ENCODE assay signal across 11 cellular contexts in genomic region chrX:74449322-74449936, GRCh38. TPM values are rescaled to one million over a fixed set of nuclear protein-coding genes. Genes with fewer than 3 reads are reported as not detected.
DNase-seq lines count a peak whose midpoint lies in the region; ATAC-seq and TF ChIP-seq lines count a peak whose summit lies in the region.
"Had no signal": no experiment of that assay in that cellular context is flagged by ENCODE, and none has a peak within 500 bp of the region (broad histone marks: within the 10 kb centered on the region; RNA-seq: fewer than 3 reads in every experiment).

No MANE protein-coding gene starts in this region.

- H3K27ac ChIP-seq in right atrium auricular region, result no peak overlapping the region

- no peak overlapping the region for H3K4me3 Mint-ChIP-seq in stimulated activated naive CD8-positive, alpha-beta T cell treated with anti-CD3 and anti-CD28 coated beads, Interleukin-15, amount 100 ng/mL, for 72 hours
- H3K4me3 Mint-ChIP-seq: brain had no signal

- H3K27me3 ChIP-seq in right atrium auricular region, result no peaks in the 10 kb centered on the region

- H3K4me1 Mint-ChIP-seq in stimulated activated naive CD8-positive, alpha-beta T cell treated with anti-CD3 and anti-CD28 coated beads, Interleukin-15, amount 100 ng/mL, for 72 hours, result peaks cover 16% of the 10 kb centered on the region

- H3K4me1 ChIP-seq in right atrium auricular region, result no peaks in the 10 kb centered on the region

- H3K27me3 Mint-ChIP-seq in stimulated activated naive CD8-positive, alpha-beta T cell treated with anti-CD3 and anti-CD28 coated beads, Interleukin-15, amount 100 ng/mL, for 72 hours, result no peaks in the 10 kb centered on the region
- H3K27me3 Mint-ChIP-seq: brain had no signal

- no peaks in the 10 kb centered on the region for H3K36me3 ChIP-seq in right atrium auricular region

- H3K27ac Mint-ChIP-seq in stimulated activated naive CD8-positive, alpha-beta T cell treated with anti-CD3 and anti-CD28 coated beads, Interleukin-15, amount 100 ng/mL, for 72 hours, result no peak overlapping the region
- H3K27ac Mint-ChIP-seq: brain had no signal

- DNase-seq in stimulated activated naive CD8-positive, alpha-beta T cell treated with anti-CD3 and anti-CD28 coated beads, Interleukin-15, Interleukin-2, amounts not matched to agents 100 U/mL and 50 U/mL, for 24 hours, result peak; percentile 31
- no peak for DNase-seq in stimulated activated naive CD8-positive, alpha-beta T cell treated with anti-CD3 and anti-CD28 coated beads, Interleukin-15, amount 100 ng/mL, for 72 hours
- DNase-seq in T-helper 22 cell (ENCODE audit: low read depth), result peak; percentile 30
- DNase-seq in effector CD8-positive, alpha-beta T cell (lab: John Stamatoyannopoulos, UW), result peak; percentile 1
- DNase-seq in NCI-H1694 treated with DMSO at 0.1 percent for 48 hours (lab: John Stamatoyannopoulos, UW), result no peak
- DNase-seq in right atrium auricular region (ENCODE audit: low spot score), result no peak
- DNase-seq: COR-L47, MM.1S had no signal

- no peak for ATAC-seq in stimulated activated naive CD8-positive, alpha-beta T cell treated with anti-CD3 and anti-CD28 coated beads, Interleukin-15, Interleukin-2, amounts not matched to agents 100 U/mL and 50 U/mL, for 24 hours
- no peak for ATAC-seq in stimulated activated naive CD8-positive, alpha-beta T cell treated with anti-CD3 and anti-CD28 coated beads, Interleukin-15, amount 100 ng/mL, for 72 hours
- ATAC-seq in GM18498 (IDR thresholded peaks at IDR 0.05; ENCODE audit: unreplicated experiment) (no peak), HG03342 (IDR thresholded peaks at IDR 0.05; ENCODE audit: unreplicated experiment) (no peak)

- TF ChIP-seq CTCF in right atrium auricular region (IDR thresholded peaks at IDR 0.05), result no peak

- no peaks in the 10 kb centered on the region for H3K9me3 Mint-ChIP-seq in stimulated activated naive CD8-positive, alpha-beta T cell treated with anti-CD3 and anti-CD28 coated beads, Interleukin-15, amount 100 ng/mL, for 72 hours
- H3K9me3 Mint-ChIP-seq: brain had no signal

- no peaks in the 10 kb centered on the region for H3K9me3 ChIP-seq in right atrium auricular region

- H3K4me3 ChIP-seq in right atrium auricular region, result no peak overlapping the region

RNA-seq across cellular contexts. Expression of gene SLC16A2, which starts 28.1 kb away (rescaled TPM):
- 1 to 10 TPM; 6.4 to 8.3 TPM for total RNA-seq in right atrium auricular region

Comparison
In these comparisons a context has a peak if more than half of its experiments do, and no peak if none do; other contexts are left out.
1. DNase-seq: peak in stimulated activated naive CD8-positive, alpha-beta T cell treated with anti-CD3 and anti-CD28 coated beads, Interleukin-15, Interleukin-2, amounts not matched to agents 100 U/mL and 50 U/mL, for 24 hours (single experiment), T-helper 22 cell (single experiment) and effector CD8-positive, alpha-beta T cell (single experiment); none in stimulated activated naive CD8-positive, alpha-beta T cell treated with anti-CD3 and anti-CD28 coated beads, Interleukin-15, amount 100 ng/mL, for 72 hours (0 of 2), NCI-H1694 treated with DMSO at 0.1 percent for 48 hours (single experiment) and right atrium auricular region (single experiment).